8 cellular contexts compared by ENCODE assay signal in genomic region chr2:25339791-25340339, GRCh38. TPM values are rescaled to one million over a fixed set of nuclear protein-coding genes. Genes with fewer than 3 reads are reported as not detected.
A peak's percentile ranks its signal among the peaks of the same experiment; 100 is the strongest.
DNase-seq lines count a peak whose midpoint lies in the region; ATAC-seq, FAIRE-seq and TF ChIP-seq lines count a peak whose summit lies in the region.

No MANE protein-coding gene starts in this region.

- ATAC-seq in lower lobe of right lung (peak in 1 of 2 donors; percentile 5), upper lobe of right lung (no peak)

- 32 to 35% methylated on average over 14 to 21 of the region's 26 CpGs for WGBS in lower leg skin, 2 donors

- DNase-seq in COR-L47 (lab: John Stamatoyannopoulos, UW) (peak; percentile 68), NCI-H2107 (lab: John Stamatoyannopoulos, UW) (peak; percentile 64), bronchial epithelial cell (ENCODE audit: low read depth) (no peak), lower lobe of right lung (no peak), upper lobe of right lung (no peak), lower leg skin (ENCODE audit: low spot score in 2 of 2) (no peak), hippocampal formation (lab: John Stamatoyannopoulos, UW) (no peak)
- no peak for DNase-seq in effector CD4-positive, alpha-beta T cell

- H3K4me1 ChIP-seq in lower lobe of right lung (peaks cover 43% of the 10 kb centered on the region), upper lobe of right lung (peaks cover 19% of the 10 kb centered on the region)

- FAIRE-seq in bronchial epithelial cell (lab: Jason Lieb, UNC): no peak

- H3K4me3 ChIP-seq in bronchial epithelial cell (ENCODE audit: low read depth, low read length): peak overlapping the region; percentile 50
- peak overlapping the region; percentile 75 for H3K4me3 ChIP-seq in lower lobe of right lung
- H3K4me3 ChIP-seq in upper lobe of right lung: peak overlapping the region; percentile 70
- no peak overlapping the region for H3K4me3 ChIP-seq in lower leg skin (ENCODE audit: low read depth, poor library complexity, severe bottlenecking)

- H3K9me3 ChIP-seq in lower lobe of right lung (no peaks in the 10 kb centered on the region), upper lobe of right lung (no peaks in the 10 kb centered on the region)

- H3K27me3 ChIP-seq in bronchial epithelial cell (ENCODE audit: control insufficient read depth, insufficient read depth, low read length): no peaks in the 10 kb centered on the region
- H3K27me3 ChIP-seq in lower lobe of right lung (ENCODE audit: low read depth): no peaks in the 10 kb centered on the region
- no peaks in the 10 kb centered on the region for H3K27me3 ChIP-seq in upper lobe of right lung

- TF ChIP-seq CTCF in bronchial epithelial cell (IDR thresholded peaks at IDR 0.05; ENCODE audit: insufficient read depth, low read length, severe bottlenecking) (no peak), lower lobe of right lung (IDR thresholded peaks at IDR 0.05) (no peak), upper lobe of right lung (IDR thresholded peaks at IDR 0.05) (no peak), lower leg skin (IDR thresholded peaks at IDR 0.05) (no peak)

- no peak for TF ChIP-seq POLR2A in lower leg skin (IDR thresholded peaks at IDR 0.05)

- H3K36me3 ChIP-seq in bronchial epithelial cell (ENCODE audit: control insufficient read depth, insufficient read depth, low read length): no peaks in the 10 kb centered on the region
- no peaks in the 10 kb centered on the region for H3K36me3 ChIP-seq in lower lobe of right lung
- H3K36me3 ChIP-seq in upper lobe of right lung: no peaks in the 10 kb centered on the region

- H3K27ac ChIP-seq in lower lobe of right lung: peak overlapping the region; percentile 74
- H3K27ac ChIP-seq in upper lobe of right lung: peak overlapping the region; percentile 47

- intact Hi-C loops in lower lobe of right lung (cut with DNase I) (no loop called here), upper lobe of right lung (cut with DNase I) (no loop called here), lower leg skin (cut with DNase I; ENCODE audit: low total_unique reads) (no loop called here)

RNA-seq across cellular contexts. Expression of gene DNMT3A, which starts 1.9 kb away (rescaled TPM):
- total RNA-seq in bronchial epithelial cell (12.9 and 21.3 TPM in 2 replicates), lower lobe of right lung (35.6 TPM), upper lobe of right lung (31.3 TPM), lower leg skin (1 to 10 TPM; 4.3 to 7.4 (median 6.9) TPM)

Comparison
In these comparisons a context has a peak if more than half of its experiments do, and no peak if none do; other contexts are left out.
1. DNase-seq: peak in COR-L47 (single experiment) and NCI-H2107 (single experiment); none in bronchial epithelial cell (single experiment), lower lobe of right lung (single experiment), upper lobe of right lung (single experiment), lower leg skin (0 of 2), effector CD4-positive, alpha-beta T cell (single experiment) and hippocampal formation (0 of 2).